8 cellular contexts compared by ENCODE assay signal in the genomic region with DNA sequence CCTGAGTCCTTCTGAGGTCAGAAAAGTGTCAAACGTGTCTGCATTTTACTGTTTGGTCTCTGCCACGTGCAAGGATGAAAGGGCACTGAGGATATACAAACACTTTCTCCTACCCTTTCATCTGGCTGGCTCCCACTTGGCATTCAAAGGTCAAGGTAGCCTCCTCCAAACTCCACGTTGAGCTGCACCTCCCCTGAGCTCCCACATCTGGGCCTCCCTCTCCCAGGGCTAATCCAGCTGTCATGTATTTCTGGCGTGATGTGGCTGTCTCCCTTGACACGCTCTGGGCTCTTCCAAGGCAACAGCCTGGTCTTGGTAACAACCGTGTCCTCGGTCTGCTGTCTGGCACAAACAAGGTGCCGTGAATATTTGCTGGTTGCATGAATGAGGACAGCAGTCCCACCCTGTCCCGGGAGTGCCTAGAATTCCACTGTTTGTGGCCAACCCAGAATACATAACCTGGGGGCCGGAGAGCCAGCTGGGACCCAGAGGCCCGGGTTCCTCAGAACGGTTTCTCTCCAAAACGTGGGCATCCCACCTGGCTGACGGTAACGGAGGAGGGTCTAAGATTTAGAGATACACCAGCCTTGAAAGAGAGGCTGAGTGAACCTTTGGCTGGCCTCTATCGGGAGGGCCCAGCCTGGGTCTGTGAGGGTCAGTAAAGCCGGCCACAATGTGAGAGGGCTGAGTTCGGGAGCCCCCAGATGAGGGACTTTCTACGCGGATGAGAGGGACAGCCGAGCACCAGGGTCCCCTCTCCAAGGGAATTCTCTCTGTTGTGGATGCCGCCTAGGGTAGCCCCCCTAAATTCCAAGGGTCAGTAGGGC. TPM values are rescaled to one million over a fixed set of nuclear protein-coding genes. Genes with fewer than 3 reads are reported as not detected.
DNase-seq lines count a peak whose midpoint lies in the region; ATAC-seq, FAIRE-seq and TF ChIP-seq lines count a peak whose summit lies in the region.

No MANE protein-coding gene starts in this region.

- in situ Hi-C loops in K562 (cut with MboI) = no loop called here

- no peaks in the 10 kb centered on the region for H3K9me3 Mint-ChIP-seq in immature natural killer cell

- peaks cover 56% of the 10 kb centered on the region for H3F3A ChIP-seq in MM.1S (ENCODE audit: insufficient read depth, low read length)

- H3K9me3 ChIP-seq in MM.1S (replicated peaks; ENCODE audit: insufficient read depth, low read length) (no peaks in the 10 kb centered on the region), K562 (replicated peaks; ENCODE audit: control insufficient read depth, insufficient read depth, low read depth, low read length) (no peaks in the 10 kb centered on the region)

- H3K79me2 ChIP-seq in MM.1S (ENCODE audit: low read length) = peaks cover 78% of the 10 kb centered on the region
- H3K79me2 ChIP-seq in K562 (ENCODE audit: control insufficient read depth, insufficient read depth, low read length) = peaks cover 49% of the 10 kb centered on the region

- WGBS in K562 (ENCODE audit: insufficient coverage, low coverage, missing lambda C conversion rate) = 1% methylated on average over 13 of the region's 22 CpGs

- peaks cover 34 to 39% of the 10 kb centered on the region in 2 donors for H3K4me1 Mint-ChIP-seq in immature natural killer cell

- intact Hi-C loops in K562 (cut with micrococcal nuclease) = no loop called here

- peaks cover 0 to 3% (median 0%) of the 10 kb centered on the region in 3 donors for H3K27me3 Mint-ChIP-seq in immature natural killer cell (ENCODE audit: low read depth in 3 of 3)

- H3K36me3 ChIP-seq in MM.1S (replicated peaks; ENCODE audit: insufficient read depth, low read length) (no peaks in the 10 kb centered on the region), K562 (ENCODE audit: control insufficient read depth, insufficient read depth, low read length) (peaks cover 19% of the 10 kb centered on the region)

- no peaks in the 10 kb centered on the region for H3K9me2 ChIP-seq in MM.1S (replicated peaks; ENCODE audit: insufficient read depth, low read length)

- H4K20me1 ChIP-seq in MM.1S (ENCODE audit: insufficient read depth, low read length) (no peaks in the 10 kb centered on the region), K562 (replicated peaks; ENCODE audit: control insufficient read depth, insufficient read depth, low read length) (no peaks in the 10 kb centered on the region)

- peak; percentile 6 for ATAC-seq in GM18511 (IDR thresholded peaks at IDR 0.05; ENCODE audit: unreplicated experiment)
- ATAC-seq in K562 = peak; percentile 34
- no peak for ATAC-seq in HG02763 (IDR thresholded peaks at IDR 0.05; ENCODE audit: unreplicated experiment)

- TF ChIP-seq POLR2A in K562 (conservative IDR thresholded peaks at IDR 0.05) = no peak

- H2AFZ ChIP-seq in MM.1S (ENCODE audit: low read length) (peak overlapping the region; percentile 65), K562 (ENCODE audit: low read depth, low read length) (peak overlapping the region; percentile 96)

- BruUV-seq in K562 (replicated peaks; lab: Mats Ljungman, UMichigan) = TSS peak; percentile 69

- peak; percentile 65 for DNase-seq in AG08396 (ENCODE audit: low spot score)
- DNase-seq in MM.1S = peak; percentile 50
- peak in 3 of 4 experiments; percentile 11 to 37 (median 22) for DNase-seq in K562 (ENCODE audit: extremely low read depth in 1 of 4, low spot score in 3 of 4)
- DNase-seq in immature natural killer cell = no peak
- DNase-seq in stimulated activated CD8-positive, alpha-beta memory T cell treated with anti-CD3 and anti-CD28 coated beads, Interleukin-4, amount 100 ng/mL, for 24 hours (ENCODE audit: low read depth) = peak; percentile 4
- DNase-seq in NCI-H187 (lab: John Stamatoyannopoulos, UW) = no peak

- H3K4me1 ChIP-seq in MM.1S (ENCODE audit: low read length) (peaks cover 26% of the 10 kb centered on the region), K562 (replicated peaks in 1 of 2; ENCODE audit: control insufficient read depth in 2 of 2, insufficient read depth in 2 of 2, low read length in 2 of 2) (peaks cover 7 to 10% of the 10 kb centered on the region in 2 experiments; a peak in 3 of 5 replicates)

- peak overlapping the region; percentile 93 to 95 (median 94) for H3K4me3 Mint-ChIP-seq in immature natural killer cell

- no peaks in the 10 kb centered on the region for H3K36me3 Mint-ChIP-seq in immature natural killer cell

- no peak for TF ChIP-seq EP300 in K562 (IDR thresholded peaks at IDR 0.05; ENCODE audit: low read length)

- H3K4me3 ChIP-seq in MM.1S (ENCODE audit: low read length) (peak overlapping the region; percentile 98), K562 (peak overlapping the region; percentile 83)

- POLR2A ChIA-PET in K562 (lab: Yijun Ruan, JAX) = interaction anchor here (1.1 to 1.6 kb wide), 4 partner anchors 8 to 15 kb away, joined by 3 to 6 read pairs (median 5); no protein-coding TSS in a partner anchor

- CTCF ChIA-PET in K562 (lab: Yijun Ruan, JAX; ENCODE audit: low intra/inter-chr PET ratio) = interaction anchor here (0.7 kb wide), 1 partner anchor 157 kb away, joined by 3 read pairs; no protein-coding TSS in a partner anchor

- peak overlapping the region; percentile 91 to 95 (median 94) for H3K27ac Mint-ChIP-seq in immature natural killer cell

- H3K27me3 ChIP-seq in MM.1S (replicated peaks; ENCODE audit: insufficient read depth, low read length) (no peaks in the 10 kb centered on the region), K562 (ENCODE audit: control insufficient read depth in 2 of 2, insufficient read depth in 2 of 2, low read length in 2 of 2) (no peaks in the 10 kb centered on the region)

- no peak for TF ChIP-seq RAD21 in K562 (CRISPR knock-in tag; conservative IDR thresholded peaks at IDR 0.05 in 1 of 2, IDR thresholded peaks at IDR 0.05 in 1 of 2)

- peak overlapping the region; percentile 98 for H3K4me2 ChIP-seq in MM.1S (ENCODE audit: low read depth, low read length)
- H3K4me2 ChIP-seq in K562 (ENCODE audit: insufficient read depth, low read length) = peak overlapping the region; percentile 94

- H3K9me1 ChIP-seq in K562 (ENCODE audit: control insufficient read depth, insufficient read depth, low read length) = no peaks in the 10 kb centered on the region

- H3K9ac ChIP-seq in MM.1S (ENCODE audit: low read length) (peak overlapping the region; percentile 99), K562 (ENCODE audit: insufficient read depth in 1 of 2, low read depth in 2 of 2, low read length in 2 of 2) (peak overlapping the region; percentile 79 to 98)

- FAIRE-seq in K562 (lab: Jason Lieb, UNC) = peak; percentile 19

- TF ChIP-seq CTCF in MM.1S (IDR thresholded peaks at IDR 0.05; ENCODE audit: low read length) = no peak
- TF ChIP-seq CTCF in K562 (IDR thresholded peaks at IDR 0.05 in 2 of 3, conservative IDR thresholded peaks at IDR 0.05 in 1 of 3; ENCODE audit: insufficient read depth in 2 of 3, low read depth in 1 of 3, low read length in 3 of 3) = no peak

- peak overlapping the region; percentile 85; the same call in 1 of the 2 replicates for H3K27ac ChIP-seq in MM.1S (ENCODE audit: low read length)
- H3K27ac ChIP-seq in K562 (ENCODE audit: extremely low read depth, low read depth, low read length) = peak overlapping the region; percentile 78

RNA-seq across cellular contexts. Expression of a gene that starts 0.8 kb away (rescaled TPM):
- 61.4 and 99.0 TPM in 2 replicates for total RNA-seq in K562 (2011; cell fraction: chromatin; rRNA removed; ENCODE audit: low replicate concordance)
- total RNA-seq in K562 (2011; cell fraction: nucleolus; rRNA removed) = 49.5 and 50.0 TPM in 2 replicates
- total RNA-seq in K562 (2011; cell fraction: nucleoplasm; rRNA removed) = 58.9 and 61.7 TPM in 2 replicates
- 31.3 and 33.0 TPM in 2 replicates for total RNA-seq in K562 (2014; rRNA removed)
- 34.7 and 38.5 TPM in 2 replicates for total RNA-seq in K562 (2014; rRNA removed; fragmentation: Illumina TruSeq; extraction: Trizol)
- total RNA-seq in K562 (2015; rRNA removed; fragmentation: Illumina TruSeq; extraction: Trizol) = 33.1 and 34.8 TPM in 2 replicates
- total RNA-seq in K562 (2021) = 26.7 and 28.6 TPM in 2 replicates
- 59.5 and 65.9 TPM in 2 replicates for polyA plus RNA-seq in K562 (2011; rRNA removed)
- polyA plus RNA-seq in K562 (2011; cell fraction: cytosol; rRNA removed) = 33.7 and 36.0 TPM in 2 replicates
- polyA plus RNA-seq in K562 (2011; cell fraction: nucleus; rRNA removed) = 65.1 and 85.6 TPM in 2 replicates
- polyA plus RNA-seq in K562 (2012) = 35.9 and 44.1 TPM in 2 replicates
- polyA plus RNA-seq in K562 (2014; fragmentation: Illumina TruSeq; extraction: Trizol) = 38.6 and 43.7 TPM in 2 replicates
- 10 to 100 TPM; 14.1 to 21.6 TPM for polyA plus RNA-seq in K562 (2014; fragmentation: Nextera tagmentation; extraction: Ambion mirVana)
- polyA plus RNA-seq in K562 (2014; rRNA removed) = 33.7 and 34.4 TPM in 2 replicates
- 36.5 and 37.0 TPM in 2 replicates for polyA minus RNA-seq in K562 (2011; rRNA and poly(A)+ RNA removed)
- polyA minus RNA-seq in K562 (2011; cell fraction: cytosol; rRNA and poly(A)+ RNA removed) = 15.5 and 16.5 TPM in 2 replicates
- polyA minus RNA-seq in K562 (2011; cell fraction: nucleus; rRNA and poly(A)+ RNA removed) = 22.8 and 34.1 TPM in 2 replicates
- polyA plus RNA-seq in immature natural killer cell = 10 to 100 TPM; 72.7 to 81.9 (median 73.5) TPM

RNA-seq across cellular contexts. Expression of a gene that starts 1.1 kb away (rescaled TPM):
- total RNA-seq in K562 (2011; cell fraction: chromatin; rRNA removed; ENCODE audit: low replicate concordance) = 34.7 and 47.5 TPM in 2 replicates
- total RNA-seq in K562 (2011; cell fraction: nucleolus; rRNA removed) = 40.5 and 56.0 TPM in 2 replicates
- total RNA-seq in K562 (2011; cell fraction: nucleoplasm; rRNA removed) = 70.4 and 81.2 TPM in 2 replicates
- total RNA-seq in K562 (2014; rRNA removed) (66.4 and 85.0 TPM in 2 replicates), K562 (2014; rRNA removed; fragmentation: Illumina TruSeq; extraction: Trizol) (110 and 134 TPM in 2 replicates), K562 (2015; rRNA removed; fragmentation: Illumina TruSeq; extraction: Trizol) (124 and 127 TPM in 2 replicates), K562 (2021) (103 and 110 TPM in 2 replicates)
- polyA plus RNA-seq in K562 (2011; rRNA removed) (62.3 and 73.9 TPM in 2 replicates), K562 (2014; fragmentation: Illumina TruSeq; extraction: Trizol) (127 and 141 TPM in 2 replicates), K562 (2014; fragmentation: Nextera tagmentation; extraction: Ambion mirVana) (100 to 1,000 TPM; 504 to 567 TPM), K562 (2014; rRNA removed) (107 and 136 TPM in 2 replicates), immature natural killer cell (100 to 1,000 TPM; 261 to 411 (median 304) TPM)
- 107 and 117 TPM in 2 replicates for polyA plus RNA-seq in K562 (2011; cell fraction: cytosol; rRNA removed)
- polyA plus RNA-seq in K562 (2011; cell fraction: nucleus; rRNA removed) = 24.9 and 35.8 TPM in 2 replicates
- 147 TPM in 2 replicates for polyA plus RNA-seq in K562 (2012)
- 67.7 and 79.5 TPM in 2 replicates for polyA minus RNA-seq in K562 (2011; rRNA and poly(A)+ RNA removed)
- polyA minus RNA-seq in K562 (2011; cell fraction: cytosol; rRNA and poly(A)+ RNA removed) = 70.8 and 79.2 TPM in 2 replicates
- polyA minus RNA-seq in K562 (2011; cell fraction: nucleus; rRNA and poly(A)+ RNA removed) = 11.3 and 18.3 TPM in 2 replicates

RNA-seq across cellular contexts. Expression of a gene that starts 19.0 kb away (rescaled TPM):
- 214 and 484 TPM in 2 replicates for total RNA-seq in K562 (2011; cell fraction: chromatin; rRNA removed; ENCODE audit: low replicate concordance)
- total RNA-seq in K562 (2011; cell fraction: nucleolus; rRNA removed) = 114 and 127 TPM in 2 replicates
- total RNA-seq in K562 (2011; cell fraction: nucleoplasm; rRNA removed) = 163 and 172 TPM in 2 replicates
- total RNA-seq in K562 (2014; rRNA removed) (157 and 168 TPM in 2 replicates), K562 (2014; rRNA removed; fragmentation: Illumina TruSeq; extraction: Trizol) (240 and 284 TPM in 2 replicates), K562 (2015; rRNA removed; fragmentation: Illumina TruSeq; extraction: Trizol) (253 and 284 TPM in 2 replicates), K562 (2021) (132 and 146 TPM in 2 replicates)
- polyA plus RNA-seq in K562 (2011; rRNA removed) (156 and 166 TPM in 2 replicates), K562 (2014; fragmentation: Illumina TruSeq; extraction: Trizol) (239 and 287 TPM in 2 replicates), K562 (2014; fragmentation: Nextera tagmentation; extraction: Ambion mirVana) (100 to 1,000 TPM; 220 to 313 TPM), K562 (2014; rRNA removed) (210 and 219 TPM in 2 replicates), immature natural killer cell (10 to 100 TPM; 27.4 to 43.3 (median 28.0) TPM)
- polyA plus RNA-seq in K562 (2011; cell fraction: cytosol; rRNA removed) = 30.4 and 51.7 TPM in 2 replicates
- polyA plus RNA-seq in K562 (2011; cell fraction: nucleus; rRNA removed) = 178 and 302 TPM in 2 replicates
- polyA plus RNA-seq in K562 (2012) = 61.2 and 109 TPM in 2 replicates
- polyA minus RNA-seq in K562 (2011; rRNA and poly(A)+ RNA removed) = 92.1 and 131 TPM in 2 replicates
- polyA minus RNA-seq in K562 (2011; cell fraction: cytosol; rRNA and poly(A)+ RNA removed) = 31.6 and 40.7 TPM in 2 replicates
- 92.4 and 200 TPM in 2 replicates for polyA minus RNA-seq in K562 (2011; cell fraction: nucleus; rRNA and poly(A)+ RNA removed)

RNA-seq across cellular contexts. Expression of a gene that starts 19.1 kb away (rescaled TPM):
- 36.5 and 114 TPM in 2 replicates for total RNA-seq in K562 (2011; cell fraction: chromatin; rRNA removed; ENCODE audit: low replicate concordance)
- total RNA-seq in K562 (2011; cell fraction: nucleolus; rRNA removed) = 16.7 and 24.9 TPM in 2 replicates
- total RNA-seq in K562 (2011; cell fraction: nucleoplasm; rRNA removed) = 31.6 and 36.0 TPM in 2 replicates
- 15.6 and 18.6 TPM in 2 replicates for total RNA-seq in K562 (2014; rRNA removed)
- total RNA-seq in K562 (2014; rRNA removed; fragmentation: Illumina TruSeq; extraction: Trizol) = 26.8 and 32.2 TPM in 2 replicates
- 28.7 and 31.8 TPM in 2 replicates for total RNA-seq in K562 (2015; rRNA removed; fragmentation: Illumina TruSeq; extraction: Trizol)
- total RNA-seq in K562 (2021) = 25.5 and 28.9 TPM in 2 replicates
- polyA plus RNA-seq in K562 (2011; rRNA removed) = 15.4 and 19.0 TPM in 2 replicates
- polyA plus RNA-seq in K562 (2011; cell fraction: cytosol; rRNA removed) = 8.8 and 9.8 TPM in 2 replicates
- 36.0 and 41.4 TPM in 2 replicates for polyA plus RNA-seq in K562 (2011; cell fraction: nucleus; rRNA removed)
- 16.3 TPM in 2 replicates for polyA plus RNA-seq in K562 (2012)
- polyA plus RNA-seq in K562 (2014; fragmentation: Illumina TruSeq; extraction: Trizol) = 20.8 and 23.5 TPM in 2 replicates
- polyA plus RNA-seq in K562 (2014; fragmentation: Nextera tagmentation; extraction: Ambion mirVana) = 1 to 10 TPM; 3.9 to 7.0 TPM
- polyA plus RNA-seq in K562 (2014; rRNA removed) = 14.1 and 14.5 TPM in 2 replicates
- polyA minus RNA-seq in K562 (2011; rRNA and poly(A)+ RNA removed) = 50.0 and 69.4 TPM in 2 replicates
- polyA minus RNA-seq in K562 (2011; cell fraction: cytosol; rRNA and poly(A)+ RNA removed) = 13.5 and 16.0 TPM in 2 replicates
- 39.2 and 67.3 TPM in 2 replicates for polyA minus RNA-seq in K562 (2011; cell fraction: nucleus; rRNA and poly(A)+ RNA removed)
- 100 to 1,000 TPM in 1 of 3 donors, 10 to 100 TPM in 2; 52.4 to 116 (median 66.4) TPM for polyA plus RNA-seq in immature natural killer cell

Comparison
In these comparisons a context has a peak if more than half of its experiments do, and no peak if none do; other contexts are left out.
1. DNase-seq: peak in AG08396 (single experiment), MM.1S (single experiment), K562 (3 of 4) and stimulated activated CD8-positive, alpha-beta memory T cell treated with anti-CD3 and anti-CD28 coated beads, Interleukin-4, amount 100 ng/mL, for 24 hours (single experiment); none in immature natural killer cell (0 of 3) and NCI-H187 (0 of 2).